8 cellular contexts compared by ENCODE assay signal in the genomic region with DNA sequence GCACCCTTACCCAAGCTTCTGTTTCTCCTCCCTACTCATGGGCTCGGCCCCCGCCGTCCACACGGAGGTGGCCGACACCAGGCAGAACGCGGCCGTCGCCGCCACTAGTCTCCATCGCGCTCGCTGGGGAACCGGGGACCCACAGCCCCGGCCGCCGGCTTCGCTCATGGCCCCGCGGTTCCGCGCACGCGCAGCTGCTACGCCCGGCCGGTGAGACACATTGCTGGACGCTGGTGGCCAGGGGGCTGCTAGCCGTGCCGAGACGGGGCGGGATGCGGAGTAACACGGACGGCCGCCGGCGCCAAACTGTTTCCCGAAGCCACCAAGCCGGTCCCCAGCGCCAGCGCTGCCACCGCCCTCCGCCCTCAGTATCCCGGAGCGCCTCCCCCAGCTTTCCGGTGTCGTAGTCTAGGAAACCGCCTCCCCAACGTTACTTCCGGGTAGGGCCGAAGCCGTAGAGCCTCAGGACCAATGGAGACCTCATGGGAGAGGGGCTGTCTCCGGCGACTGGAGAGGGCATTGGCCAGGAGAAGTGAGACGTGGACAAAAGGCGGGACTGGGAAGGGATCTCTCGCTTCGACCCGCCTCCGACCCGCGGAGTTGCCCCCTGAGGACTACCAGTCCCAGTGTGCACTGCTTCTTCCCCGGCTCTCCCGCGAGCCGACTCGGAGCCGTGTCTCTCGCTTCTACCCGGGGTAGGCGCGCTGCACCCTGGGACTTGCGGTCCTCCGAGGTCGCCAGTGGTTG. TPM values are rescaled to one million over a fixed set of nuclear protein-coding genes. Genes with fewer than 3 reads are reported as not detected.
DNase-seq lines count a peak whose midpoint lies in the region; ATAC-seq, FAIRE-seq and TF ChIP-seq lines count a peak whose summit lies in the region.

TSS of gene EDEM3 (minus strand) at position 380 of the 747 bp plus-strand sequence. CDS start at position 168, 212 bp downstream.

- peaks cover 3% of the 10 kb centered on the region for H3K36me3 Mint-ChIP-seq in activated CD8-positive, alpha-beta memory T cell treated with anti-CD3 and anti-CD28 coated beads, Interleukin-2, amount 10 ng/mL, durations not matched to agents 7 days and 5 days
- H3K36me3 Mint-ChIP-seq in memory B cell, result no peaks in the 10 kb centered on the region

- TF ChIP-seq CTCF in H1 (IDR thresholded peaks at IDR 0.05; ENCODE audit: control extremely low read depth in 1 of 3, insufficient read depth in 1 of 3, low read depth in 1 of 3, low read length in 3 of 3), result peak in 1 of 3 experiments; percentile 0; a peak in 1 of 4 replicates

- H2AFZ ChIP-seq in H1 (ENCODE audit: low read length), result peak within 1 kb of the TSS; percentile 99

- H3K18ac ChIP-seq in H1 (ENCODE audit: extremely low read depth, low read length), result peak within 1 kb of the TSS; percentile 21; the same call in 1 of the 2 replicates

- H3K9ac ChIP-seq in NT2/D1 (ENCODE audit: insufficient read length, low read depth) (peak within 1 kb of the TSS; percentile 92), H1 (replicated peaks in 1 of 4; ENCODE audit: extremely low read depth in 1 of 4, low read depth in 3 of 4, low read length in 3 of 4) (peak within 1 kb of the TSS; percentile 39 to 69 (median 60))

- peak within 1 kb of the TSS; percentile 85 for H3K27ac Mint-ChIP-seq in activated CD8-positive, alpha-beta memory T cell treated with anti-CD3 and anti-CD28 coated beads, Interleukin-2, amount 10 ng/mL, durations not matched to agents 7 days and 5 days
- peak within 1 kb of the TSS; percentile 90 for H3K27ac Mint-ChIP-seq in memory B cell

- no peak within 1 kb of the TSS for H2BK120ac ChIP-seq in H1 (replicated peaks; ENCODE audit: low read depth, low read length)

- peak within 1 kb of the TSS; percentile 95 for H3K4me3 Mint-ChIP-seq in activated CD8-positive, alpha-beta memory T cell treated with anti-CD3 and anti-CD28 coated beads, Interleukin-2, amount 10 ng/mL, durations not matched to agents 7 days and 5 days
- peak within 1 kb of the TSS; percentile 95 for H3K4me3 Mint-ChIP-seq in memory B cell

- H4K5ac ChIP-seq in H1 (ENCODE audit: insufficient read length, low read depth, low read length), result peak within 1 kb of the TSS; percentile 40

- no peaks in the 10 kb centered on the region for H3K4me1 ChIP-seq in NT2/D1 (ENCODE audit: insufficient read depth, insufficient read length)
- peaks cover 0 to 7% (median 1%) of the 10 kb centered on the region in 4 experiments; a peak in 3 of 7 replicates for H3K4me1 ChIP-seq in H1 (replicated peaks in 1 of 4; ENCODE audit: control insufficient read depth in 3 of 4, insufficient read depth in 4 of 4, low read length in 3 of 4)

- H3K9me3 ChIP-seq in NT2/D1 (ENCODE audit: insufficient read depth, low read length) (no peaks in the 10 kb centered on the region), H1 (ENCODE audit: insufficient read depth in 2 of 2, low read depth in 1 of 2, low read length in 1 of 2) (no peaks in the 10 kb centered on the region)

- H2BK5ac ChIP-seq in H1 (ENCODE audit: low read depth, low read length), result peak within 1 kb of the TSS; percentile 79; the same call in 1 of the 2 replicates

- peaks cover 0 to 3% of the 10 kb centered on the region in 2 experiments for H4K20me1 ChIP-seq in H1 (replicated peaks in 1 of 2; ENCODE audit: control insufficient read depth in 1 of 2, insufficient read depth in 2 of 2, low read length in 2 of 2)

- peak in 1 of 2 experiments; percentile 57; a peak in 1 of 3 replicates for TF ChIP-seq POLR2A in H1 (IDR thresholded peaks at IDR 0.05; ENCODE audit: control extremely low read depth in 1 of 2, low read depth in 2 of 2, low read length in 2 of 2)

- no peak within 1 kb of the TSS for H2BK12ac ChIP-seq in H1 (ENCODE audit: low read depth, low read length)

- POLR2A ChIA-PET in H1 (lab: Charles Lee; ENCODE audit: partially characterized antibody), result interaction anchor here (1.2 to 1.6 kb wide), 3 partner anchors 14 to 291 kb away, joined by 3 to 4 read pairs (median 4); partner anchors contain the start of gene RNF2

- CTCF ChIA-PET in activated CD8-positive, alpha-beta memory T cell treated with anti-CD3 and anti-CD28 coated beads, Interleukin-2, amount 10 ng/mL, durations not matched to agents 7 days and 5 days (lab: Charles Lee), result interaction anchor here (0.9 to 1.7 kb wide), 7 partner anchors 11 to 416 kb away, joined by 3 to 5 read pairs (median 4); partner anchors contain the start of gene NIBAN1
- CTCF ChIA-PET in H1 (lab: Charles Lee; ENCODE audit: partially characterized antibody), result interaction anchor here (0.6 to 1.2 kb wide), 4 partner anchors 90 to 850 kb away, joined by 3 read pairs; no protein-coding TSS in a partner anchor

- H3K4me3 ChIP-seq in NT2/D1 (ENCODE audit: insufficient read length, low read depth), result peak within 1 kb of the TSS; percentile 93
- H3K4me3 ChIP-seq in H1 (ENCODE audit: extremely low read depth in 1 of 4, insufficient read depth in 2 of 4, low read depth in 3 of 4, low read length in 4 of 4), result peak within 1 kb of the TSS; percentile 79 to 88 (median 82)

- TF ChIP-seq EP300 in H1 (IDR thresholded peaks at IDR 0.05; ENCODE audit: borderline replicate concordance in 1 of 2, low read depth in 2 of 2, low read length in 2 of 2), result no peak

- peak; percentile 89 for ATAC-seq in GM21381 (IDR thresholded peaks at IDR 0.05; ENCODE audit: unreplicated experiment)
- ATAC-seq in activated CD8-positive, alpha-beta memory T cell treated with anti-CD3 and anti-CD28 coated beads, Interleukin-2, amount 10 ng/mL, durations not matched to agents 7 days and 5 days, result peak; percentile 94
- peak; percentile 86 for ATAC-seq in memory B cell (ENCODE audit: low read depth)

- H3K56ac ChIP-seq in H1 (replicated peaks; ENCODE audit: insufficient read length, low read depth, low read length), result no peak within 1 kb of the TSS

- peak within 1 kb of the TSS; percentile 28; the same call in 1 of the 2 replicates for H4K8ac ChIP-seq in H1 (ENCODE audit: extremely low read depth, insufficient read depth, low read length)

- no peak for TF ChIP-seq RAD21 in H1 (IDR thresholded peaks at IDR 0.05 in 1 of 2, conservative IDR thresholded peaks at IDR 0.05 in 1 of 2; ENCODE audit: low read depth in 2 of 2, low read length in 2 of 2)

- no peaks in the 10 kb centered on the region for H3K79me2 ChIP-seq in H1 (ENCODE audit: control insufficient read depth in 1 of 2, insufficient read depth in 2 of 2, low read length in 2 of 2)

- WGBS in H1 (ENCODE audit: extremely low coverage in 1 of 2, insufficient coverage in 1 of 2, insufficient read length in 1 of 2, insufficient replicate concordance in 2 of 2, low coverage in 1 of 2, low lambda C conversion rate in 2 of 2, missing lambda C conversion rate in 1 of 2), 2 experiments, result 2% methylated on average over 53 of the region's 76 CpGs; no CpG with 5 or more reads in 1 of the 2 experiments

- H3K36me3 ChIP-seq in NT2/D1 (ENCODE audit: insufficient read depth, insufficient read length, low read length) (no peaks in the 10 kb centered on the region), H1 (ENCODE audit: control insufficient read depth in 2 of 4, insufficient read depth in 4 of 4, low read length in 3 of 4) (no peaks in the 10 kb centered on the region)

- H2BK20ac ChIP-seq in H1 (ENCODE audit: low read length), result no peak within 1 kb of the TSS

- H3K9me3 Mint-ChIP-seq in activated CD8-positive, alpha-beta memory T cell treated with anti-CD3 and anti-CD28 coated beads, Interleukin-2, amount 10 ng/mL, durations not matched to agents 7 days and 5 days (ENCODE audit: low read depth), result no peaks in the 10 kb centered on the region
- no peaks in the 10 kb centered on the region for H3K9me3 Mint-ChIP-seq in memory B cell

- no peak within 1 kb of the TSS for H3K27ac ChIP-seq in H1 (ENCODE audit: low read depth, low read length)

- H3K4me2 ChIP-seq in H1 (ENCODE audit: insufficient read depth in 1 of 2, low read depth in 2 of 2, low read length in 2 of 2), result peak within 1 kb of the TSS; percentile 87 to 98

- no peaks in the 10 kb centered on the region for H3K79me1 ChIP-seq in H1 (ENCODE audit: low read depth, low read length)

- H3K4ac ChIP-seq in H1 (replicated peaks; ENCODE audit: insufficient read length, low read depth, low read length), result no peak within 1 kb of the TSS

- H4K91ac ChIP-seq in H1 (replicated peaks; ENCODE audit: insufficient read length, low read length), result no peak within 1 kb of the TSS

- peak; percentile 84 for FAIRE-seq in H1 (lab: Jason Lieb, UNC)

- no peak within 1 kb of the TSS for H2AK5ac ChIP-seq in H1 (ENCODE audit: low read depth, low read length)

- H3K14ac ChIP-seq in H1 (ENCODE audit: insufficient read length), result no peak within 1 kb of the TSS

- peaks cover 9% of the 10 kb centered on the region for H3K27me3 ChIP-seq in NT2/D1 (ENCODE audit: insufficient read depth, insufficient read length)
- peaks cover 0 to 5% (median 0%) of the 10 kb centered on the region in 4 experiments; a peak in 2 of 7 replicates for H3K27me3 ChIP-seq in H1 (replicated peaks in 1 of 4; ENCODE audit: control insufficient read depth in 3 of 4, extremely low read depth in 1 of 4, insufficient read depth in 3 of 4, low read length in 3 of 4)

- H3K27me3 Mint-ChIP-seq in activated CD8-positive, alpha-beta memory T cell treated with anti-CD3 and anti-CD28 coated beads, Interleukin-2, amount 10 ng/mL, durations not matched to agents 7 days and 5 days, result no peaks in the 10 kb centered on the region
- H3K27me3 Mint-ChIP-seq in memory B cell, result peaks cover 3% of the 10 kb centered on the region

- H3K4me1 Mint-ChIP-seq in activated CD8-positive, alpha-beta memory T cell treated with anti-CD3 and anti-CD28 coated beads, Interleukin-2, amount 10 ng/mL, durations not matched to agents 7 days and 5 days, result peaks cover 32% of the 10 kb centered on the region
- H3K4me1 Mint-ChIP-seq in memory B cell, result peaks cover 20% of the 10 kb centered on the region

- DNase-seq in COR-L47 (lab: John Stamatoyannopoulos, UW) (peak; percentile 99), HUDEP-2 (lab: John Stamatoyannopoulos, UW; ENCODE audit: unreplicated experiment in 76 of 76) (peak in 75 of 76 experiments; percentile 76 to 99 (median 97)), NT2/D1 (ENCODE audit: low read depth, low spot score) (peak; percentile 100), H1 (ENCODE audit: low read depth in 1 of 2, low spot score in 2 of 2) (peak; percentile 93 to 99), memory B cell (ENCODE audit: low spot score in 2 of 2) (peak; percentile 92 to 95)
- peak; percentile 99 for DNase-seq in activated CD8-positive, alpha-beta memory T cell treated with anti-CD3 and anti-CD28 coated beads, Interleukin-2, amount 10 ng/mL, durations not matched to agents 7 days and 5 days
- DNase-seq in stimulated activated CD8-positive, alpha-beta memory T cell treated with anti-CD3 and anti-CD28 coated beads, Interleukin-12 subunit alpha, Interleukin-12 subunit beta, amount 100 ng/mL, for 24 hours (ENCODE audit: extremely low read depth), result peak; percentile 95

- no peak within 1 kb of the TSS for H3K23ac ChIP-seq in H1 (ENCODE audit: insufficient read length)

- H3K23me2 ChIP-seq in H1 (ENCODE audit: low read depth, low read length), result peaks cover 11% of the 10 kb centered on the region

- H2BK15ac ChIP-seq in H1 (ENCODE audit: low read length), result no peak within 1 kb of the TSS

RNA-seq across cellular contexts. Expression of gene EDEM3, which starts in this region (rescaled TPM):
- total RNA-seq in activated CD8-positive, alpha-beta memory T cell treated with anti-CD3 and anti-CD28 coated beads, Interleukin-2, amount 10 ng/mL, durations not matched to agents 7 days and 5 days, result 10 to 100 TPM; 23.0 to 25.4 TPM
- 13.7 and 14.0 TPM in 2 replicates for total RNA-seq in H1 (2021; fragmentation: NEBNext Ultra II Directional; extraction: Animal tissue kit (Norgen Biotek cat#: 25700))
- 1.3 and 1.6 TPM in 2 replicates for polyA plus RNA-seq in H1 (2011; rRNA removed)
- polyA plus RNA-seq in H1 (2011; cell fraction: cytosol; rRNA removed), result 3.4 TPM
- polyA plus RNA-seq in H1 (2011; cell fraction: nucleus; rRNA removed), result 2.4 TPM
- 4.4 to 6.6 TPM (median 5.6 TPM) in 4 replicates for polyA plus RNA-seq in H1 (2012, experiment 1 of 2)
- 0.33 TPM for polyA plus RNA-seq in H1 (2012, experiment 2 of 2)
- 9.8 TPM for polyA plus RNA-seq in H1 (2013, experiment 1 of 2)
- 10.8 TPM for polyA plus RNA-seq in H1 (2013, experiment 2 of 2)
- polyA minus RNA-seq in H1 (2011; rRNA and poly(A)+ RNA removed), result 18.1 and 21.8 TPM in 2 replicates
- polyA minus RNA-seq in H1 (2011; cell fraction: cytosol; rRNA and poly(A)+ RNA removed), result 12.2 TPM
- 6.3 TPM for polyA minus RNA-seq in H1 (2011; cell fraction: nucleus; rRNA and poly(A)+ RNA removed)
